ENCODE assay signal across 22 cellular contexts in the genomic region with DNA sequence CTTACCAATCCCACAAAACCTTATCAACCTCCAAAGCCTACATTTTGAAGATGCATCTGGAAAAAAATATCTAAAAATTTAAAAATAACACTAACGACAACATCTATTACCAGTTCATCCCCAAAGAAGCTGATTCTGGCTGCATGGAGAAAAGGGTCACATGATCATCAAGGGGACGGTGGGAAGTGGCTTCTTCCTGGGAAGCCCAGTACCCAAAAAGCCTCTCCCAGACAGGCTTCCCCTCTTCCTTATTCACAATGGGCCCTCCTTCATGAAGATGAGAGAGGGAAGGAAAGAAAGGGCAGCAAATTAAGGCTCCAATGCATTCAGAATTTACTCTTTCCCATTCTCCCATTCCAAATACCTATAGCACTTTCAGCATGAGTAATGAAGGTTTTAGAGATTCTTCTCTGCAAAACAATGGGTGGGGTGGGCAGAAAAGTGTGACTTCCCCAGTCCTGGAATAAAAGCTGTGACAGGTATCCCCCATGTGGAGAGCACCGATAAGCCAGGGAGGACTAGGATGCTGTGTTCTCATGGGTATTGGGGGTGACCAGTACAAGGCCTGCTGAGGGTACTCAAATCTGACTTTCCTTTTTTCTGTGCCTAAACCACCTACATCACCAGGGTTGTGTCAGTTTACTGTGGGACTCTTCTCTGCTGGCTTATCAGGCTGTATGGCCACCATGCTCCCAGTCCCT.
DNase-seq lines count a peak whose midpoint lies in the region; ATAC-seq and TF ChIP-seq lines count a peak whose summit lies in the region.
"Had no signal": no experiment of that assay in that cellular context is flagged by ENCODE, and none has a peak within 500 bp of the region (broad histone marks: within the 10 kb centered on the region; RNA-seq: fewer than 3 reads in every experiment).

No MANE protein-coding gene starts in this region.

- intact Hi-C loops in activated CD4-positive, alpha-beta T cell treated with anti-CD3 and anti-CD28 coated beads for 36 hours (cut with DNase I, micrococcal nuclease): loop anchor here in 1 of 2 experiments (2.0 kb wide), 1 partner anchor 89 kb away; a partner anchor contains a TSS
- intact Hi-C loops in PC-3 (cut with micrococcal nuclease): loop anchor here (2.0 to 10.0 kb wide), 2 partner anchors 63 to 125 kb away; no protein-coding TSS in a partner anchor

- no TSS peak for BruUV-seq in PC-3 (replicated peaks; lab: Mats Ljungman, UMichigan)

- H3K4me3 ChIP-seq in PC-3 (ENCODE audit: low read length) (no peak overlapping the region), endodermal cell (ENCODE audit: low read length) (no peak overlapping the region)
- H3K4me3 ChIP-seq: esophagus muscularis mucosa, heart left ventricle, PC-9, smooth muscle cell, stomach had no signal

- CTCF ChIA-PET in activated CD4-positive, alpha-beta T cell treated with anti-CD3 and anti-CD28 coated beads for 36 hours (lab: Charles Lee): interaction anchor here (1.0 to 2.4 kb wide), 2 partner anchors 18 to 156 kb away, joined by 6 to 9 read pairs; no protein-coding TSS in a partner anchor
- CTCF ChIA-PET in PC-3 (lab: Charles Lee): no interaction called here

- peaks cover 50% of the 10 kb centered on the region for H3K4me1 Mint-ChIP-seq in activated CD4-positive, alpha-beta T cell treated with anti-CD3 and anti-CD28 coated beads for 36 hours
- H3K4me1 Mint-ChIP-seq in endodermal cell (peaks cover 24% of the 10 kb centered on the region), type B pancreatic cell (ENCODE audit: unreplicated experiment) (no peaks in the 10 kb centered on the region)

- WGBS in endodermal cell (ENCODE audit: insufficient coverage in 1 of 2, insufficient read length in 1 of 2), 2 experiments: 33 to 83% methylated on average over 1 to 3 of the region's 3 CpGs

- peaks cover 29% of the 10 kb centered on the region for H3K79me2 ChIP-seq in PC-3 (ENCODE audit: low read length)

- H3K27me3 ChIP-seq in PC-3 (ENCODE audit: low read length) (no peaks in the 10 kb centered on the region), endodermal cell (ENCODE audit: control insufficient read depth, insufficient read depth, low read length, poor library complexity, severe bottlenecking) (no peaks in the 10 kb centered on the region)
- H3K27me3 ChIP-seq: esophagus muscularis mucosa, heart left ventricle, stomach had no signal

- H3K9ac ChIP-seq in PC-3 (ENCODE audit: low read length): no peak overlapping the region
- H3K9ac ChIP-seq in endodermal cell (ENCODE audit: extremely low read depth, low read length, poor library complexity, severe bottlenecking): no peak overlapping the region

- no peaks in the 10 kb centered on the region for H3K9me3 Mint-ChIP-seq in activated CD4-positive, alpha-beta T cell treated with anti-CD3 and anti-CD28 coated beads for 36 hours (ENCODE audit: low read depth)
- H3K9me3 Mint-ChIP-seq in endodermal cell: no peaks in the 10 kb centered on the region
- H3K9me3 Mint-ChIP-seq in type B pancreatic cell: no peaks in the 10 kb centered on the region
- H3K9me3 Mint-ChIP-seq: CD4-positive, CD25-positive, alpha-beta regulatory T cell had no signal

- no peak overlapping the region for H3K4me3 Mint-ChIP-seq in activated CD4-positive, alpha-beta T cell treated with anti-CD3 and anti-CD28 coated beads for 36 hours
- no peak overlapping the region for H3K4me3 Mint-ChIP-seq in endodermal cell
- no peak overlapping the region for H3K4me3 Mint-ChIP-seq in type B pancreatic cell
- H3K4me3 Mint-ChIP-seq: CD4-positive, CD25-positive, alpha-beta regulatory T cell had no signal

- no peaks in the 10 kb centered on the region for H3K36me3 ChIP-seq in PC-3 (ENCODE audit: low read depth, low read length)
- no peaks in the 10 kb centered on the region for H3K36me3 ChIP-seq in endodermal cell (ENCODE audit: control insufficient read depth, insufficient read depth, low read length)
- H3K36me3 ChIP-seq: esophagus muscularis mucosa, heart left ventricle, stomach had no signal

- no peak overlapping the region for H2AFZ ChIP-seq in PC-3 (ENCODE audit: low read length)
- H2AFZ ChIP-seq: PC-9 had no signal

- peaks cover 11% of the 10 kb centered on the region for H3F3A ChIP-seq in PC-3 (ENCODE audit: low read length, unreplicated experiment)

- H3K9me3 ChIP-seq in PC-3 (ENCODE audit: low read length) (no peaks in the 10 kb centered on the region), endodermal cell (ENCODE audit: control insufficient read depth, low read length) (no peaks in the 10 kb centered on the region)
- H3K9me3 ChIP-seq: esophagus muscularis mucosa, heart left ventricle, stomach had no signal

- TF ChIP-seq CTCF in PC-3 (conservative IDR thresholded peaks at IDR 0.05; ENCODE audit: low read depth, low read length): no peak
- TF ChIP-seq CTCF in endodermal cell (conservative IDR thresholded peaks at IDR 0.05): no peak
- no peak for TF ChIP-seq CTCF in type B pancreatic cell (conservative IDR thresholded peaks at IDR 0.05)

- H3K27ac ChIP-seq in PC-3 (ENCODE audit: low read length) (peak overlapping the region; percentile 70), endodermal cell (ENCODE audit: low read depth, low read length) (no peak overlapping the region)
- H3K27ac ChIP-seq: 22Rv1, esophagus muscularis mucosa, heart left ventricle, HL-60, stomach had no signal

- peak overlapping the region; percentile 75 for H3K27ac Mint-ChIP-seq in activated CD4-positive, alpha-beta T cell treated with anti-CD3 and anti-CD28 coated beads for 36 hours
- H3K27ac Mint-ChIP-seq in endodermal cell: peak overlapping the region; percentile 81
- H3K27ac Mint-ChIP-seq in type B pancreatic cell: no peak overlapping the region
- H3K27ac Mint-ChIP-seq: progenitor cell of endocrine pancreas had no signal

- H3K4me2 ChIP-seq in PC-3 (ENCODE audit: low read length): 0 out of 2 replicates have a peak overlapping the region, but pooled peaks have one; percentile 13
- H3K4me2 ChIP-seq: PC-9, smooth muscle cell had no signal

- H3K27me3 Mint-ChIP-seq in activated CD4-positive, alpha-beta T cell treated with anti-CD3 and anti-CD28 coated beads for 36 hours: no peaks in the 10 kb centered on the region
- H3K27me3 Mint-ChIP-seq in endodermal cell (ENCODE audit: insufficient read depth): no peaks in the 10 kb centered on the region
- H3K27me3 Mint-ChIP-seq in type B pancreatic cell: no peaks in the 10 kb centered on the region
- H3K27me3 Mint-ChIP-seq: CD4-positive, CD25-positive, alpha-beta regulatory T cell; progenitor cell of endocrine pancreas had no signal

- peaks cover 4% of the 10 kb centered on the region for H3K36me3 Mint-ChIP-seq in activated CD4-positive, alpha-beta T cell treated with anti-CD3 and anti-CD28 coated beads for 36 hours (ENCODE audit: low read depth)
- H3K36me3 Mint-ChIP-seq in endodermal cell (ENCODE audit: low read depth) (no peaks in the 10 kb centered on the region), type B pancreatic cell (no peaks in the 10 kb centered on the region)

- POLR2A ChIA-PET in activated CD4-positive, alpha-beta T cell treated with anti-CD3 and anti-CD28 coated beads for 36 hours (lab: Charles Lee): interaction anchor here (1.5 to 1.6 kb wide), 2 partner anchors 10 to 24 kb away, joined by 14 read pairs; no protein-coding TSS in a partner anchor
- POLR2A ChIA-PET in PC-3 (lab: Charles Lee; ENCODE audit: unreplicated experiment): no interaction called here

- ATAC-seq in activated CD4-positive, alpha-beta T cell treated with anti-CD3 and anti-CD28 coated beads for 36 hours: peak; percentile 24
- ATAC-seq in PC-3 (no peak), GM21526 (IDR thresholded peaks at IDR 0.05; ENCODE audit: low FRiP score, unreplicated experiment) (no peak)
- ATAC-seq: activated CD4-positive, CD25-positive, alpha-beta regulatory T cell treated with anti-CD3 and anti-CD28 coated beads, Interleukin-2, amount 50 U/mL, for 24 hours; heart left ventricle had no signal

- DNase-seq in activated CD4-positive, alpha-beta T cell treated with anti-CD3 and anti-CD28 coated beads for 36 hours: no peak
- no peak for DNase-seq in activated CD4-positive, alpha-beta T cell treated with anti-CD3 and anti-CD28 coated beads, Interleukin-2, amount 50 U/mL, for 4 hours
- DNase-seq in PC-3 (no peak), endodermal cell (peak; percentile 80), pons (ENCODE audit: low spot score) (peak; percentile 46), NCI-H2107 treated with DMSO at 0.1 percent for 48 hours (lab: John Stamatoyannopoulos, UW; ENCODE audit: unreplicated experiment) (no peak), type B pancreatic cell (ENCODE audit: extremely low spot score, unreplicated experiment) (no peak)
- DNase-seq: CD4-positive, CD25-positive, alpha-beta regulatory T cell; cortex of kidney; heart left ventricle; NCI-H187 treated with DMSO at 0.1 percent for 48 hours; NCI-H524 treated with DMSO at 0.1 percent for 48 hours; PC-9; stomach; T-helper 1 cell had no signal

- H3K4me1 ChIP-seq in PC-3 (ENCODE audit: insufficient read depth, low read length): peaks cover 21% of the 10 kb centered on the region
- H3K4me1 ChIP-seq in endodermal cell (ENCODE audit: control insufficient read depth, insufficient read depth, low read length): peaks cover 4% of the 10 kb centered on the region

- no peaks in the 10 kb centered on the region for H3K9me2 ChIP-seq in PC-3 (replicated peaks; ENCODE audit: low read length)

- peaks cover 7% of the 10 kb centered on the region; the same call in 1 of the 2 replicates for H4K20me1 ChIP-seq in PC-3 (ENCODE audit: low read length)

Comparison
In these comparisons a context has a peak if more than half of its experiments do, and no peak if none do; other contexts are left out.
1. DNase-seq: peak in endodermal cell (single experiment) and pons (single experiment); none in activated CD4-positive, alpha-beta T cell treated with anti-CD3 and anti-CD28 coated beads for 36 hours (single experiment), activated CD4-positive, alpha-beta T cell treated with anti-CD3 and anti-CD28 coated beads, Interleukin-2, amount 50 U/mL, for 4 hours (0 of 2), PC-3 (single experiment), NCI-H2107 treated with DMSO at 0.1 percent for 48 hours (single experiment) and type B pancreatic cell (single experiment).